8 cellular contexts compared by ENCODE assay signal in the genomic region with DNA sequence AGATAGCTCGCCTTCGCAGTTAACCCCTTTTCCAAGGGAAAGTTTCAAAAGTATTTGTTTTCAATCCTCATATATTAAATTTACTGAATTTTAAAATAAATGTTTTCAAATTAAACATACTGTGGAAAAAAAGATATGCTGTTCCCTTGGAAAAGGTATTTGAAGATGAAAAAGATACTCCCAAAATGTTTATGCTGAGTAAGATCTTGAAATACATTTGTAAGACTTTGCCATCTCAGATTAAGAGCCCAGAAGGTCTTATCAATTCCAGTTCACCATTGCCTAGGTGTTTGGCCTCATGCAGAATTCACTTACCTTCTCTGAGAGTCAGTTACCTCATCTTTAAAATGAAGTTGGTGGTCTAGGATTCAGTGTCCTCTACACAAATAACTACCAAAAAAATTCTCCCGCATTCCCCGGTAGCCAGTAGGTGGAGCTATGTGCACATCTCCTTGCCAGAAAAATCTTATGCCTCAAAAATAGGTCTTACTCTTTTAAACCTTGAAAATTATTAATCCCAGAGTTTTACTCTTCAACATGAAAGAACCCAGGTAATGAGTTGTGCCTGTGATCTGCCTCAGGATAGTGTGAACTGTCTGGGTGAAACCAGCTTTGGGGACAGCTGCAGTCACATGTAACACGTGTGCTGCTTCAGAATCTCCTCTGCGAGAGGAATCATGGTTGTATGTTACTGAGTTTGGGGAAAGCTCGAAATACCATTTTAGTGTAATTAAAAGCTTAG.
DNase-seq lines count a peak whose midpoint lies in the region; ATAC-seq and TF ChIP-seq lines count a peak whose summit lies in the region.

No MANE protein-coding gene starts in this region.

- peak; percentile 59 for DNase-seq in EH (ENCODE audit: low read depth)
- peak; percentile 18 for DNase-seq in SW480 (ENCODE audit: low spot score)
- peak; percentile 52 for DNase-seq in astrocyte of the spinal cord (ENCODE audit: low read depth, low spot score)
- DNase-seq in iris pigment epithelial cell (ENCODE audit: low read depth): peak; percentile 39
- DNase-seq in stimulated activated CD4-positive, alpha-beta T cell treated with anti-CD3 and anti-CD28 coated beads, Interleukin-4, amount 100 ng/mL, for 1 hour: peak; percentile 30

- TF ChIP-seq CTCF in astrocyte of the spinal cord (IDR thresholded peaks at IDR 0.05; ENCODE audit: low read depth, low read length): peak; percentile 90

- H3K4me3 ChIP-seq in astrocyte of the spinal cord (ENCODE audit: low read depth, low read length): no peak overlapping the region

- TF ChIP-seq RAD21 in Ishikawa (IDR thresholded peaks at IDR 0.05; ENCODE audit: low read depth): peak; percentile 70

- in situ Hi-C loops in astrocyte of the spinal cord (cut with HindIII; ENCODE audit: low sequenced_read_pairs): no loop called here

- no peak for TF ChIP-seq EP300 in Ishikawa (IDR thresholded peaks at IDR 0.05; ENCODE audit: borderline replicate concordance)

- ATAC-seq in GM21825 (IDR thresholded peaks at IDR 0.05; ENCODE audit: unreplicated experiment) (no peak), HG02938 (IDR thresholded peaks at IDR 0.05; ENCODE audit: unreplicated experiment) (no peak)

TF ChIP-seq in Ishikawa, 13 proteins besides CTCF, POLR2A, EP300 and RAD21:
- TF ChIP-seq FOXM1 (IDR thresholded peaks at IDR 0.05; ENCODE audit: borderline replicate concordance, low read depth) (no peak), CREB1 (IDR thresholded peaks at IDR 0.05; ENCODE audit: low read depth) (no peak), TEAD4 (IDR thresholded peaks at IDR 0.05) (no peak), NFIC (IDR thresholded peaks at IDR 0.05) (no peak), EGR1 (IDR thresholded peaks at IDR 0.05) (no peak), TAF1 (IDR thresholded peaks at IDR 0.05; ENCODE audit: low read depth) (no peak), YY1 (IDR thresholded peaks at IDR 0.05; ENCODE audit: low read depth) (no peak), TCF12 (IDR thresholded peaks at IDR 0.05; ENCODE audit: low read depth) (no peak)
